ENCODE assay signal across 8 cellular contexts in genomic region chr5:149114403-149115312, GRCh38. TPM values are rescaled to one million over a fixed set of nuclear protein-coding genes. Genes with fewer than 3 reads are reported as not detected.
DNase-seq lines count a peak whose midpoint lies in the region; ATAC-seq, FAIRE-seq and TF ChIP-seq lines count a peak whose summit lies in the region.

No MANE protein-coding gene starts in this region.

- H3K27me3 ChIP-seq in SK-N-SH (ENCODE audit: insufficient read depth), result no peaks in the 10 kb centered on the region
- no peaks in the 10 kb centered on the region for H3K27me3 ChIP-seq in GM12878 (replicated peaks in 1 of 2; ENCODE audit: control insufficient read depth in 2 of 2, insufficient read depth in 2 of 2, low read length in 1 of 2)
- no peaks in the 10 kb centered on the region for H3K27me3 ChIP-seq in iPS DF 6.9 (ENCODE audit: control insufficient read depth, insufficient read depth, low read length)
- peaks cover 0 to 10% (median 0%) of the 10 kb centered on the region in 7 donors for H3K27me3 ChIP-seq in spleen (replicated peaks in 1 of 7)

- H3F3A ChIP-seq in SK-N-SH (replicated peaks; ENCODE audit: insufficient read depth), result peaks cover 4% of the 10 kb centered on the region

- no peaks in the 10 kb centered on the region for H3K9me2 ChIP-seq in SK-N-SH

- no peak for TF ChIP-seq EP300 in SK-N-SH (IDR thresholded peaks at IDR 0.05; ENCODE audit: borderline replicate concordance in 1 of 2, low read depth in 1 of 2, low read length in 1 of 2)
- TF ChIP-seq EP300 in GM12878 (IDR thresholded peaks at IDR 0.05; ENCODE audit: borderline replicate concordance in 1 of 2, control insufficient read depth in 1 of 2, low read depth in 2 of 2, low read length in 2 of 2), result no peak

- H3K9me3 ChIP-seq in SK-N-SH (no peaks in the 10 kb centered on the region), GM12878 (replicated peaks; ENCODE audit: control insufficient read depth, insufficient read depth, low read length) (no peaks in the 10 kb centered on the region), iPS DF 6.9 (ENCODE audit: control insufficient read depth, insufficient read depth, low read length) (no peaks in the 10 kb centered on the region), spleen (no peaks in the 10 kb centered on the region)

- H3K27ac ChIP-seq in SK-N-SH (ENCODE audit: low read depth in 2 of 2, low read length in 1 of 2), result 0 out of 4 replicates have a peak overlapping the region, but pooled peaks of 1 of the 2 experiments have one; percentile 2
- no peak overlapping the region for H3K27ac ChIP-seq in GM12878 (ENCODE audit: control insufficient read depth, insufficient read depth)
- H3K27ac ChIP-seq in iPS DF 6.9 (ENCODE audit: low read length), result no peak overlapping the region
- no peak overlapping the region for H3K27ac ChIP-seq in spleen

- H3K4me2 ChIP-seq in SK-N-SH (no peak overlapping the region), GM12878 (ENCODE audit: control insufficient read depth, insufficient read depth) (no peak overlapping the region)

- H3K4me1 ChIP-seq in SK-N-SH (ENCODE audit: control insufficient read depth in 1 of 2, insufficient read depth in 2 of 2, low read depth in 1 of 2, low read length in 1 of 2) (peaks cover 0 to 8% of the 10 kb centered on the region in 2 experiments; a peak in 1 of 4 replicates), GM12878 (ENCODE audit: control insufficient read depth, insufficient read depth, low read length) (no peaks in the 10 kb centered on the region), iPS DF 6.9 (ENCODE audit: control insufficient read depth, insufficient read depth, low read length) (no peaks in the 10 kb centered on the region), spleen (peaks cover 0 to 9% (median 5%) of the 10 kb centered on the region in 6 donors)

- CTCF ChIA-PET in SK-N-SH (lab: Yijun Ruan, JAX) (interaction anchor here (0.5 to 9.2 kb wide), 86 partner anchors 10 to 1178 kb away, joined by 3 to 233 read pairs (median 4); no protein-coding TSS in a partner anchor), GM12878 (lab: Yijun Ruan, JAX) (interaction anchor here (0.7 to 3.1 kb wide), 17 partner anchors 9 to 386 kb away, joined by 3 to 27 read pairs (median 5); no protein-coding TSS in a partner anchor)

- WGBS in SK-N-SH (ENCODE audit: low lambda C conversion rate), result 41% methylated on average over 7 of the region's 7 CpGs
- 20% methylated on average over 7 of the region's 7 CpGs for WGBS in GM12878 (ENCODE audit: insufficient coverage, insufficient replicate concordance, low lambda C conversion rate, missing lambda C conversion rate)
- no CpG with 5 or more reads among the region's 7 CpGs for WGBS in iPS DF 6.9 (ENCODE audit: insufficient coverage, insufficient read length)
- 35 to 45% (median 36%) methylated on average over 7 of the region's 7 CpGs for WGBS in spleen, 5 donors

- FAIRE-seq in GM12878 (lab: Jason Lieb, UNC), result peak; percentile 75

- H4K20me1 ChIP-seq in SK-N-SH (ENCODE audit: insufficient read depth) (no peaks in the 10 kb centered on the region), GM12878 (ENCODE audit: control insufficient read depth, insufficient read depth) (no peaks in the 10 kb centered on the region; the same call in 1 of the 2 replicates)

- TF ChIP-seq POLR2A in GM12878 (IDR thresholded peaks at IDR 0.05; ENCODE audit: low read depth, low read length) (no peak), spleen (IDR thresholded peaks at IDR 0.05) (no peak)

- intact Hi-C loops in GM12878 (cut with micrococcal nuclease; ENCODE audit: unreplicated experiment) (loop anchor here (1.0 to 5.0 kb wide), 3 partner anchors 77 to 672 kb away; no protein-coding TSS in a partner anchor), spleen (cut with DNase I; ENCODE audit: low total_unique reads) (loop anchor here (10.0 kb wide), 1 partner anchor 380 kb away; no protein-coding TSS in a partner anchor)

- RAD21 ChIA-PET in GM12878 (lab: Charles Lee; ENCODE audit: unreplicated experiment), result interaction anchor here (0.6 to 1.5 kb wide), 8 partner anchors 79 to 384 kb away, joined by 3 to 14 read pairs (median 4); no protein-coding TSS in a partner anchor

- POLR2A ChIA-PET in SK-N-SH (lab: Yijun Ruan, JAX) (no interaction called here), GM12878 (lab: Charles Lee) (interaction anchor here (1.0 kb wide), 1 partner anchor 9 kb away, joined by 3 read pairs; no protein-coding TSS in a partner anchor)

- no peaks in the 10 kb centered on the region for H3K36me3 ChIP-seq in SK-N-SH (replicated peaks in 1 of 2; ENCODE audit: control insufficient read depth in 1 of 2, insufficient read depth in 2 of 2, low read length in 1 of 2)
- no peaks in the 10 kb centered on the region for H3K36me3 ChIP-seq in GM12878 (ENCODE audit: control insufficient read depth in 2 of 2, insufficient read depth in 2 of 2, low read length in 1 of 2)
- no peaks in the 10 kb centered on the region for H3K36me3 ChIP-seq in iPS DF 6.9 (ENCODE audit: control insufficient read depth, insufficient read depth, low read length)
- H3K36me3 ChIP-seq in spleen, result no peaks in the 10 kb centered on the region

- SMC1A ChIA-PET in GM12878 (lab: Charles Lee; ENCODE audit: uncharacterized antibody, unreplicated experiment), result interaction anchor here (0.9 to 2.7 kb wide), 9 partner anchors 10 to 670 kb away, joined by 3 to 22 read pairs (median 4); no protein-coding TSS in a partner anchor

- DNase-seq in G401 (ENCODE audit: low spot score) (peak; percentile 88), LHCN-M2 (ENCODE audit: low read depth) (peak; percentile 85), SK-N-SH (peak; percentile 54), GM12878 (ENCODE audit: low read depth, low spot score) (no peak), iPS DF 6.9 (ENCODE audit: low read depth, low spot score) (peak; percentile 58), spleen (no peak), HuH-7.5 (ENCODE audit: low spot score) (no peak)

- TF ChIP-seq RAD21 in SK-N-SH (IDR thresholded peaks at IDR 0.05; ENCODE audit: low read length) (peak; percentile 95), GM12878 (IDR thresholded peaks at IDR 0.05; ENCODE audit: insufficient read depth, low read depth, low read length) (peak; percentile 69)

- ATAC-seq in GM21526 (IDR thresholded peaks at IDR 0.05; ENCODE audit: low FRiP score, unreplicated experiment), result peak; percentile 81
- ATAC-seq in GM12878, result peak; percentile 97

- H3K4me3 ChIP-seq in SK-N-SH (ENCODE audit: low read depth in 2 of 2, low read length in 1 of 2) (peak overlapping the region in 1 of 2 experiments; percentile 8; a peak in 1 of 4 replicates), GM12878 (no peak overlapping the region), iPS DF 6.9 (ENCODE audit: low read length) (no peak overlapping the region), spleen (no peak overlapping the region)

- TF ChIP-seq CTCF in SK-N-SH (IDR thresholded peaks at IDR 0.05), result peak; percentile 85
- TF ChIP-seq CTCF in GM12878 (IDR thresholded peaks at IDR 0.05 in 2 of 3, conservative IDR thresholded peaks at IDR 0.05 in 1 of 3; ENCODE audit: control insufficient read depth in 2 of 3, extremely low read depth in 1 of 3, insufficient read depth in 1 of 3, low read depth in 3 of 3, low read length in 3 of 3), result peak; percentile 66 to 74 (median 73)
- peak; percentile 33 to 81 (median 63) for TF ChIP-seq CTCF in spleen (IDR thresholded peaks at IDR 0.05 in 8 of 11, conservative IDR thresholded peaks at IDR 0.05 in 3 of 11)

- H3K79me2 ChIP-seq in SK-N-SH (ENCODE audit: insufficient read depth) (no peaks in the 10 kb centered on the region), GM12878 (ENCODE audit: control insufficient read depth, insufficient read depth, low read length) (no peaks in the 10 kb centered on the region)

- in situ Hi-C loops in G401 (cut with HindIII; ENCODE audit: low sequenced_read_pairs), result no loop called here
- in situ Hi-C loops in GM12878 (cut with MboI), result loop anchor here (10.0 kb wide), 1 partner anchor 380 kb away; no protein-coding TSS in a partner anchor

- no peak overlapping the region for H3K9ac ChIP-seq in SK-N-SH
- H3K9ac ChIP-seq in GM12878 (ENCODE audit: control insufficient read depth, insufficient read depth, low read length), result no peak overlapping the region

- peak overlapping the region; percentile 36 for H2AFZ ChIP-seq in SK-N-SH (ENCODE audit: low read depth)
- no peak overlapping the region for H2AFZ ChIP-seq in GM12878 (ENCODE audit: control insufficient read depth, low read depth, low read length)

- no TSS peak for BruUV-seq in GM12878 (replicated peaks; lab: Mats Ljungman, UMichigan)

RNA-seq across cellular contexts. Expression of gene ABLIM3, which starts 26.6 kb away (rescaled TPM):
- total RNA-seq in G401 (2014; rRNA removed; shearing (Covaris generic)), result 1.1 TPM in 1 of 2 replicates, not detected in the other
- total RNA-seq in LHCN-M2 (2014; rRNA removed) (75.1 and 75.5 TPM in 2 replicates), GM12878 (2014; rRNA removed) (not detected in 2 replicates), GM12878 (2014; rRNA removed; fragmentation: Illumina TruSeq; extraction: Trizol) (not detected in 2 replicates), GM12878 (2021) (0.13 TPM in 1 of 2 replicates, not detected in the other), spleen (10 to 100 TPM; 12.8 to 32.9 (median 22.0) TPM)
- polyA plus RNA-seq in LHCN-M2 (2012), result 55.7 TPM
- polyA plus RNA-seq in SK-N-SH (2012; rRNA removed) (5.2 and 5.9 TPM in 2 replicates), GM12878 (2011; rRNA removed) (not detected in 2 replicates), GM12878 (2014; fragmentation: Illumina TruSeq; extraction: Trizol) (not detected in 2 replicates), GM12878 (2014; fragmentation: Nextera tagmentation; extraction: Ambion mirVana) (not detected), GM12878 (2014; rRNA removed) (0.03 TPM in 1 of 2 replicates, not detected in the other), GM12878 (2016; fragmentation: Nextera tagmentation; extraction: Ambion mirVana) (not detected), spleen (1 to 10 TPM; 3.3 to 5.2 (median 4.5) TPM)
- polyA plus RNA-seq in SK-N-SH (2012; cell fraction: cytosol; rRNA removed), result 3.8 and 4.6 TPM in 2 replicates
- polyA plus RNA-seq in SK-N-SH (2012; cell fraction: nucleus; rRNA removed), result 13.9 and 14.0 TPM in 2 replicates
- total RNA-seq in GM12878 (2013; cell fraction: nucleolus; rRNA removed), result not detected in 2 replicates
- polyA plus RNA-seq in GM12878 (2011; ENCODE audit: low read depth), result not detected
- not detected in 2 replicates for polyA plus RNA-seq in GM12878 (2011; cell fraction: cytosol; rRNA removed)
- polyA plus RNA-seq in GM12878 (2011; cell fraction: nucleus; rRNA removed), result not detected in 2 replicates
- not detected in 2 replicates for polyA plus RNA-seq in GM12878 (2012)
- polyA minus RNA-seq in GM12878 (2011; rRNA and poly(A)+ RNA removed), result not detected in 2 replicates
- polyA minus RNA-seq in GM12878 (2011; cell fraction: cytosol; rRNA and poly(A)+ RNA removed), result not detected in 2 replicates
- not detected in 2 replicates for polyA minus RNA-seq in GM12878 (2011; cell fraction: nucleus; rRNA and poly(A)+ RNA removed)

RNA-seq across cellular contexts. Expression of gene SH3TC2, which starts 51.8 kb away (rescaled TPM):
- not detected in 2 replicates for total RNA-seq in G401 (2014; rRNA removed; shearing (Covaris generic))
- total RNA-seq in LHCN-M2 (2014; rRNA removed), result 3.6 and 4.4 TPM in 2 replicates
- polyA plus RNA-seq in LHCN-M2 (2012), result 1.5 TPM
- 1.1 and 1.7 TPM in 2 replicates for polyA plus RNA-seq in SK-N-SH (2012; rRNA removed)
- polyA plus RNA-seq in SK-N-SH (2012; cell fraction: cytosol; rRNA removed), result 0.89 and 1.2 TPM in 2 replicates
- polyA plus RNA-seq in SK-N-SH (2012; cell fraction: nucleus; rRNA removed), result 3.8 and 4.2 TPM in 2 replicates
- total RNA-seq in GM12878 (2013; cell fraction: nucleolus; rRNA removed), result not detected in 2 replicates
- total RNA-seq in GM12878 (2014; rRNA removed), result not detected in 2 replicates
- not detected in 2 replicates for total RNA-seq in GM12878 (2014; rRNA removed; fragmentation: Illumina TruSeq; extraction: Trizol)
- not detected in 2 replicates for total RNA-seq in GM12878 (2021)
- polyA plus RNA-seq in GM12878 (2011; ENCODE audit: low read depth), result not detected
- polyA plus RNA-seq in GM12878 (2011; rRNA removed), result not detected in 2 replicates
- not detected in 2 replicates for polyA plus RNA-seq in GM12878 (2011; cell fraction: cytosol; rRNA removed)
- not detected in 2 replicates for polyA plus RNA-seq in GM12878 (2011; cell fraction: nucleus; rRNA removed)
- polyA plus RNA-seq in GM12878 (2012), result not detected in 2 replicates
- not detected in 2 replicates for polyA plus RNA-seq in GM12878 (2014; fragmentation: Illumina TruSeq; extraction: Trizol)
- not detected for polyA plus RNA-seq in GM12878 (2014; fragmentation: Nextera tagmentation; extraction: Ambion mirVana)
- not detected in 2 replicates for polyA plus RNA-seq in GM12878 (2014; rRNA removed)
- polyA plus RNA-seq in GM12878 (2016; fragmentation: Nextera tagmentation; extraction: Ambion mirVana), result not detected
- not detected in 2 replicates for polyA minus RNA-seq in GM12878 (2011; rRNA and poly(A)+ RNA removed)
- not detected in 2 replicates for polyA minus RNA-seq in GM12878 (2011; cell fraction: cytosol; rRNA and poly(A)+ RNA removed)
- not detected in 2 replicates for polyA minus RNA-seq in GM12878 (2011; cell fraction: nucleus; rRNA and poly(A)+ RNA removed)
- total RNA-seq in spleen, result 1 to 10 TPM in 6 of 7 donors, under 1 TPM in 1; 0.63 to 2.8 (median 1.6) TPM
- under 1 TPM; 0.02 to 0.38 (median 0.03) TPM for polyA plus RNA-seq in spleen

Comparison
In these comparisons a context has a peak if more than half of its experiments do, and no peak if none do; other contexts are left out.
1. DNase-seq: peak in G401 (single experiment), LHCN-M2 (single experiment), SK-N-SH (single experiment) and iPS DF 6.9 (single experiment); none in GM12878 (single experiment), spleen (single experiment) and HuH-7.5 (single experiment).
2. Peak in every context shown above with its lines, with median percentiles within 50 percentile points of each other: CTCF ChIP-seq.